ENCODE assay signal across 8 cellular contexts in genomic region chr10:92965314-92965713, GRCh38.
DNase-seq lines count a peak whose midpoint lies in the region; ATAC-seq and TF ChIP-seq lines count a peak whose summit lies in the region.

No MANE protein-coding gene starts in this region.

- no peaks in the 10 kb centered on the region for H3K27me3 ChIP-seq in MM.1S (replicated peaks; ENCODE audit: insufficient read depth, low read length)

- H3K79me2 ChIP-seq in MM.1S (ENCODE audit: low read length) = no peaks in the 10 kb centered on the region

- H3K4me3 ChIP-seq in MM.1S (ENCODE audit: low read length) = no peak overlapping the region

- no peak overlapping the region for H3K4me2 ChIP-seq in MM.1S (ENCODE audit: low read depth, low read length)

- DNase-seq in NCI-H1436 (lab: John Stamatoyannopoulos, UW) = peak; percentile 19
- DNase-seq in NCI-H1436 treated with DMSO at 0.1 percent for 48 hours (lab: John Stamatoyannopoulos, UW) = no peak
- DNase-seq in MM.1S = peak; percentile 66
- peak; percentile 65 for DNase-seq in astrocyte of the hippocampus (ENCODE audit: low read depth, low spot score)
- peak; percentile 55 for DNase-seq in kidney tubule cell (ENCODE audit: low spot score)
- DNase-seq in activated CD4-positive, CD25-positive, alpha-beta regulatory T cell (lab: John Stamatoyannopoulos, UW) = no peak
- DNase-seq in T-helper 9 cell = no peak

- H4K20me1 ChIP-seq in MM.1S (ENCODE audit: insufficient read depth, low read length) = no peaks in the 10 kb centered on the region

- H3K9ac ChIP-seq in MM.1S (ENCODE audit: low read length) = no peak overlapping the region

- no peaks in the 10 kb centered on the region for H3F3A ChIP-seq in MM.1S (ENCODE audit: insufficient read depth, low read length)

- no peak overlapping the region for H3K27ac ChIP-seq in MM.1S (ENCODE audit: low read length)

- ATAC-seq in GM19351 (IDR thresholded peaks at IDR 0.05; ENCODE audit: unreplicated experiment) = no peak

- no peaks in the 10 kb centered on the region for H3K9me2 ChIP-seq in MM.1S (replicated peaks; ENCODE audit: insufficient read depth, low read length)

- no peaks in the 10 kb centered on the region for H3K4me1 ChIP-seq in MM.1S (ENCODE audit: low read length)

- H3K9me3 ChIP-seq in MM.1S (replicated peaks; ENCODE audit: insufficient read depth, low read length) = no peaks in the 10 kb centered on the region

- H2AFZ ChIP-seq in MM.1S (ENCODE audit: low read length) = no peak overlapping the region

- peak; percentile 66 for TF ChIP-seq CTCF in MM.1S (IDR thresholded peaks at IDR 0.05; ENCODE audit: low read length)

- no peaks in the 10 kb centered on the region for H3K36me3 ChIP-seq in MM.1S (replicated peaks; ENCODE audit: insufficient read depth, low read length)

Comparison
In these comparisons a context has a peak if more than half of its experiments do, and no peak if none do; other contexts are left out.
1. DNase-seq: peak in NCI-H1436 (single experiment), MM.1S (single experiment), astrocyte of the hippocampus (single experiment) and kidney tubule cell (single experiment); none in NCI-H1436 treated with DMSO at 0.1 percent for 48 hours (single experiment), activated CD4-positive, CD25-positive, alpha-beta regulatory T cell (0 of 4) and T-helper 9 cell (single experiment).